Comparison of ENCODE assay signal across 20 cellular contexts in genomic region chr12:74647241-74647640, GRCh38.
"Had no signal": no experiment of that assay in that cellular context is flagged by ENCODE, and none has a peak within 500 bp of the region (broad histone marks: within the 10 kb centered on the region; RNA-seq: fewer than 3 reads in every experiment).

No MANE protein-coding gene starts in this region.

- H3K27me3 ChIP-seq: foreskin keratinocyte, left lung, right atrium auricular region, suprapubic skin, transverse colon, vagina had no signal

- ATAC-seq: activated CD8-positive, alpha-beta memory T cell treated with anti-CD3 and anti-CD28 coated beads, Interleukin-2, amount 10 ng/mL, durations not matched to agents 7 days and 5 days; activated T-helper 17 cell treated with anti-CD3 and anti-CD28 coated beads, Interleukin-2, amount 50 U/mL, for 72 hours; foreskin keratinocyte; left lung; stimulated activated naive CD8-positive, alpha-beta T cell treated with anti-CD3 and anti-CD28 coated beads, Interleukin-15, Interleukin-2, amounts not matched to agents 100 U/mL and 50 U/mL, for 24 hours had no signal

- H3K9me3 ChIP-seq: left lung, prostate gland, suprapubic skin, transverse colon, vagina had no signal

- DNase-seq: activated CD4-positive, alpha-beta memory T cell treated with anti-CD3 and anti-CD28 coated beads, Interleukin-2, amount 10 ng/mL, durations not matched to agents 7 days and 5 days; activated CD4-positive, alpha-beta T cell treated with anti-CD3 and anti-CD28 coated beads for 48 hours; activated CD4-positive, CD25-positive, alpha-beta regulatory T cell; activated CD8-positive, alpha-beta memory T cell treated with anti-CD3 and anti-CD28 coated beads, Interleukin-2, amount 10 ng/mL, durations not matched to agents 7 days and 5 days; activated naive CD4-positive, alpha-beta T cell; activated naive CD8-positive, alpha-beta T cell treated with anti-CD3 and anti-CD28 coated beads for 36 hours; amniotic stem cell; left lung; stimulated activated naive CD8-positive, alpha-beta T cell treated with anti-CD3 and anti-CD28 coated beads, Interleukin-15, Interleukin-2, amounts not matched to agents 100 U/mL and 50 U/mL, for 24 hours; T-helper 9 cell; transverse colon had no signal

- H3K27me3 Mint-ChIP-seq: activated CD4-positive, alpha-beta memory T cell treated with anti-CD3 and anti-CD28 coated beads, Interleukin-2, amount 10 ng/mL, durations not matched to agents 7 days and 5 days; activated CD8-positive, alpha-beta memory T cell treated with anti-CD3 and anti-CD28 coated beads, Interleukin-2, amount 10 ng/mL, durations not matched to agents 7 days and 5 days; activated naive CD8-positive, alpha-beta T cell treated with anti-CD3 and anti-CD28 coated beads for 36 hours; activated T-helper 17 cell treated with anti-CD3 and anti-CD28 coated beads, Interleukin-2, amount 50 U/mL, for 72 hours had no signal

- H3K4me1 Mint-ChIP-seq: activated CD4-positive, alpha-beta memory T cell treated with anti-CD3 and anti-CD28 coated beads, Interleukin-2, amount 10 ng/mL, durations not matched to agents 7 days and 5 days; activated CD8-positive, alpha-beta memory T cell treated with anti-CD3 and anti-CD28 coated beads, Interleukin-2, amount 10 ng/mL, durations not matched to agents 7 days and 5 days; activated naive CD8-positive, alpha-beta T cell treated with anti-CD3 and anti-CD28 coated beads for 36 hours; activated T-helper 17 cell treated with anti-CD3 and anti-CD28 coated beads, Interleukin-2, amount 50 U/mL, for 72 hours had no signal

- FAIRE-seq: keratinocyte had no signal

- H3K4me3 Mint-ChIP-seq: activated CD4-positive, alpha-beta memory T cell treated with anti-CD3 and anti-CD28 coated beads, Interleukin-2, amount 10 ng/mL, durations not matched to agents 7 days and 5 days; activated CD8-positive, alpha-beta memory T cell treated with anti-CD3 and anti-CD28 coated beads, Interleukin-2, amount 10 ng/mL, durations not matched to agents 7 days and 5 days; activated naive CD8-positive, alpha-beta T cell treated with anti-CD3 and anti-CD28 coated beads for 36 hours; activated T-helper 17 cell treated with anti-CD3 and anti-CD28 coated beads, Interleukin-2, amount 50 U/mL, for 72 hours; neural crest cell had no signal

- H3K36me3 Mint-ChIP-seq: activated CD8-positive, alpha-beta memory T cell treated with anti-CD3 and anti-CD28 coated beads, Interleukin-2, amount 10 ng/mL, durations not matched to agents 7 days and 5 days; activated naive CD8-positive, alpha-beta T cell treated with anti-CD3 and anti-CD28 coated beads for 36 hours had no signal

- H3K9me3 Mint-ChIP-seq: activated CD4-positive, alpha-beta memory T cell treated with anti-CD3 and anti-CD28 coated beads, Interleukin-2, amount 10 ng/mL, durations not matched to agents 7 days and 5 days; activated naive CD8-positive, alpha-beta T cell treated with anti-CD3 and anti-CD28 coated beads for 36 hours; activated T-helper 17 cell treated with anti-CD3 and anti-CD28 coated beads, Interleukin-2, amount 50 U/mL, for 72 hours; neural crest cell had no signal

- H3K4me3 ChIP-seq: left lung, prostate gland, right atrium auricular region, suprapubic skin, transverse colon, vagina had no signal

- H3K36me3 ChIP-seq: left lung, prostate gland, right atrium auricular region, suprapubic skin, transverse colon, vagina had no signal

- H3K27ac ChIP-seq: epithelial cell of prostate, foreskin keratinocyte, left lung, prostate gland, right atrium auricular region, suprapubic skin, transverse colon, vagina had no signal

- H3K4me1 ChIP-seq: foreskin keratinocyte, left lung, prostate gland, right atrium auricular region, suprapubic skin, transverse colon, vagina had no signal

- H3K27ac Mint-ChIP-seq: activated CD4-positive, alpha-beta memory T cell treated with anti-CD3 and anti-CD28 coated beads, Interleukin-2, amount 10 ng/mL, durations not matched to agents 7 days and 5 days; activated CD8-positive, alpha-beta memory T cell treated with anti-CD3 and anti-CD28 coated beads, Interleukin-2, amount 10 ng/mL, durations not matched to agents 7 days and 5 days; activated naive CD8-positive, alpha-beta T cell treated with anti-CD3 and anti-CD28 coated beads for 36 hours; activated T-helper 17 cell treated with anti-CD3 and anti-CD28 coated beads, Interleukin-2, amount 50 U/mL, for 72 hours had no signal
